ENCODE assay signal across 24 cellular contexts in genomic region chr6:70852667-70853246, GRCh38.
DNase-seq lines count a peak whose midpoint lies in the region; ATAC-seq, FAIRE-seq and TF ChIP-seq lines count a peak whose summit lies in the region.
"Had no signal": no experiment of that assay in that cellular context is flagged by ENCODE, and none has a peak within 500 bp of the region (broad histone marks: within the 10 kb centered on the region; RNA-seq: fewer than 3 reads in every experiment).

No MANE protein-coding gene starts in this region.

- TF ChIP-seq EP300 in GM12878 (IDR thresholded peaks at IDR 0.05; ENCODE audit: borderline replicate concordance in 1 of 2, control insufficient read depth in 1 of 2, low read depth in 2 of 2, low read length in 2 of 2) (no peak), HepG2 (IDR thresholded peaks at IDR 0.05; ENCODE audit: low read depth in 2 of 2, low read length in 2 of 2) (no peak; a peak in 1 of 4 replicates), HepG2 (CRISPR knock-in tag; IDR thresholded peaks at IDR 0.05; ENCODE audit: borderline replicate concordance) (no peak)

- H2AFZ ChIP-seq in GM12878 (ENCODE audit: control insufficient read depth, low read depth, low read length) (no peak overlapping the region), HepG2 (ENCODE audit: low read length) (no peak overlapping the region)

- no peak overlapping the region for H3K4me2 ChIP-seq in GM12878 (ENCODE audit: control insufficient read depth, insufficient read depth)
- peak overlapping the region; percentile 13; the same call in 1 of the 2 replicates for H3K4me2 ChIP-seq in HepG2 (ENCODE audit: low read depth, low read length)
- H3K4me2 ChIP-seq: BLaER1 had no signal

- H3K9me3 ChIP-seq in GM12878 (replicated peaks; ENCODE audit: control insufficient read depth, insufficient read depth, low read length) = peaks cover 5% of the 10 kb centered on the region; the same call in 1 of the 3 replicates
- H3K9me3 ChIP-seq in HepG2 (ENCODE audit: low read length) = no peaks in the 10 kb centered on the region
- H3K9me3 ChIP-seq: BE2C had no signal

- H3K9ac ChIP-seq in GM12878 (ENCODE audit: control insufficient read depth, insufficient read depth, low read length) (no peak overlapping the region), HepG2 (ENCODE audit: insufficient read depth, low read depth, low read length) (no peak overlapping the region)
- H3K9ac ChIP-seq: BLaER1 had no signal

- intact Hi-C loops in GM12878 (cut with micrococcal nuclease; ENCODE audit: unreplicated experiment) = no loop called here
- intact Hi-C loops in HepG2 (cut with micrococcal nuclease; ENCODE audit: unreplicated experiment) = loop anchor here (2.0 kb wide), 1 partner anchor 14 kb away; no protein-coding TSS in a partner anchor

- ATAC-seq in GM12878 (no peak), HepG2 (peak; percentile 55; the same call in 1 of the 3 replicates), HG02852 (IDR thresholded peaks at IDR 0.05; ENCODE audit: unreplicated experiment) (no peak), HG02678 (IDR thresholded peaks at IDR 0.05; ENCODE audit: unreplicated experiment) (no peak)

- H3K36me3 ChIP-seq in GM12878 (ENCODE audit: control insufficient read depth in 2 of 2, insufficient read depth in 2 of 2, low read length in 1 of 2) (peaks cover 0 to 3% of the 10 kb centered on the region in 2 experiments; a peak in 1 of 4 replicates), HepG2 (replicated peaks in 1 of 2; ENCODE audit: control insufficient read depth in 1 of 2, insufficient read depth in 2 of 2, low read length in 2 of 2) (0 out of 5 replicates have a peak, but pooled peaks cover 0 to 4% of the 10 kb centered on the region in 2 experiments)
- H3K36me3 ChIP-seq: BE2C had no signal

- TF ChIP-seq CTCF in GM12878 (IDR thresholded peaks at IDR 0.05 in 2 of 3, conservative IDR thresholded peaks at IDR 0.05 in 1 of 3; ENCODE audit: control insufficient read depth in 2 of 3, extremely low read depth in 1 of 3, insufficient read depth in 1 of 3, low read depth in 3 of 3, low read length in 3 of 3) (no peak), HepG2 (CRISPR knock-in tag; IDR thresholded peaks at IDR 0.05) (no peak)

- H3K4me1 ChIP-seq in GM12878 (ENCODE audit: control insufficient read depth, insufficient read depth, low read length) = peaks cover 4% of the 10 kb centered on the region
- peaks cover 52% of the 10 kb centered on the region for H3K4me1 ChIP-seq in HepG2 (ENCODE audit: insufficient read depth, low read length)

- in situ Hi-C loops in GM12878 (cut with MboI) (no loop called here), HepG2 (cut with HindIII; ENCODE audit: extremely low pct_ligation_motif_present, low pct_unique_long_range_greater_than_20kb) (no loop called here)

- H3K27ac ChIP-seq in GM12878 (ENCODE audit: control insufficient read depth, insufficient read depth) (no peak overlapping the region), HepG2 (ENCODE audit: extremely low read length, insufficient read depth, low read length) (peak overlapping the region; percentile 61)
- H3K27ac ChIP-seq: BLaER1 had no signal

- DNase-seq in NAMALWA (ENCODE audit: low spot score) = peak; percentile 27
- DNase-seq in GM12878 (ENCODE audit: low read depth, low spot score) = no peak
- peak; percentile 23 for DNase-seq in HepG2 (ENCODE audit: low spot score)
- no peak for DNase-seq in NCI-H69 (lab: John Stamatoyannopoulos, UW)
- no peak for DNase-seq in NCI-H1436 (lab: John Stamatoyannopoulos, UW)
- DNase-seq: 8988T; ACHN; BE2C; C1 segment of cervical spinal cord; CD4-positive, alpha-beta memory T cell; CD4-positive, CD25-positive, alpha-beta regulatory T cell; CD8-positive, alpha-beta memory T cell; COR-L47; DMS 273 treated with DMSO at 0.1 percent for 48 hours; DMS153; DMS53; DMS79; DND-41; EL; GDM1 had no signal

- H3K4me3 ChIP-seq in GM12878 (no peak overlapping the region), HepG2 (replicated peaks in 1 of 3; ENCODE audit: insufficient read depth in 1 of 3, low read depth in 2 of 3, low read length in 3 of 3) (no peak overlapping the region)
- H3K4me3 ChIP-seq: BLaER1 had no signal

- no peaks in the 10 kb centered on the region for H3K79me2 ChIP-seq in GM12878 (ENCODE audit: control insufficient read depth, insufficient read depth, low read length)
- no peaks in the 10 kb centered on the region for H3K79me2 ChIP-seq in HepG2 (ENCODE audit: insufficient read depth, low read length)

- RAD21 ChIA-PET in GM12878 (lab: Charles Lee; ENCODE audit: unreplicated experiment) = interaction anchor here (0.6 kb wide), 1 partner anchor 321 kb away, joined by 3 read pairs; no protein-coding TSS in a partner anchor

- H3K27me3 ChIP-seq in GM12878 (replicated peaks in 1 of 2; ENCODE audit: control insufficient read depth in 2 of 2, insufficient read depth in 2 of 2, low read length in 1 of 2) = no peaks in the 10 kb centered on the region
- H3K27me3 ChIP-seq in HepG2 (ENCODE audit: control insufficient read depth in 1 of 2, insufficient read depth in 2 of 2, low read length in 2 of 2) = no peaks in the 10 kb centered on the region
- H3K27me3 ChIP-seq: BE2C, BLaER1 had no signal

- FAIRE-seq in GM12878 (lab: Jason Lieb, UNC) (no peak), HepG2 (lab: Jason Lieb, UNC) (no peak)
- FAIRE-seq: GM12891 had no signal

- TF ChIP-seq RAD21 in GM12878 (IDR thresholded peaks at IDR 0.05; ENCODE audit: insufficient read depth, low read depth, low read length) (no peak), HepG2 (CRISPR knock-in tag; IDR thresholded peaks at IDR 0.05) (no peak)

- BruUV-seq in GM12878 (replicated peaks; lab: Mats Ljungman, UMichigan) (no TSS peak), HepG2 (replicated peaks; lab: Mats Ljungman, UMichigan) (no TSS peak)

- no peaks in the 10 kb centered on the region for H4K20me1 ChIP-seq in GM12878 (ENCODE audit: control insufficient read depth, insufficient read depth)
- no peaks in the 10 kb centered on the region for H4K20me1 ChIP-seq in HepG2 (ENCODE audit: insufficient read depth, low read length)
- H4K20me1 ChIP-seq: BLaER1 had no signal

- CTCF ChIA-PET in GM12878 (lab: Yijun Ruan, JAX) = interaction anchor here (0.5 to 1.2 kb wide), 3 partner anchors 146 to 808 kb away, joined by 3 to 6 read pairs (median 4); no protein-coding TSS in a partner anchor
- CTCF ChIA-PET in HepG2 (lab: Yijun Ruan, JAX; ENCODE audit: low intra/inter-chr PET ratio, low total read pairs) = no interaction called here

- TF ChIP-seq POLR2A in GM12878 (IDR thresholded peaks at IDR 0.05; ENCODE audit: low read depth, low read length) (no peak), HepG2 (IDR thresholded peaks at IDR 0.05; ENCODE audit: insufficient read depth in 1 of 2, low read depth in 2 of 2, low read length in 2 of 2) (no peak)

- POLR2A ChIA-PET in GM12878 (lab: Charles Lee) (no interaction called here), HepG2 (lab: Yijun Ruan, JAX) (no interaction called here)

- SMC1A ChIA-PET in GM12878 (lab: Charles Lee; ENCODE audit: uncharacterized antibody, unreplicated experiment) = no interaction called here

TF ChIP-seq in GM12878, 131 proteins besides CTCF, POLR2A, EP300 and RAD21 (continues in another document):
- TF ChIP-seq KAT2A (conservative IDR thresholded peaks at IDR 0.05; ENCODE audit: control insufficient read depth, low read depth, low read length) (no peak), NR2F1 (conservative IDR thresholded peaks at IDR 0.05) (peak; percentile 40; the same call in 1 of the 2 replicates), GABPA (IDR thresholded peaks at IDR 0.05; ENCODE audit: low read depth) (no peak), BHLHE40 (IDR thresholded peaks at IDR 0.05; ENCODE audit: borderline replicate concordance in 1 of 2, low read depth in 2 of 2, low read length in 1 of 2) (no peak), NR2C2 (IDR thresholded peaks at IDR 0.05; ENCODE audit: borderline replicate concordance, control insufficient read depth, insufficient read length, low read depth) (no peak), ZNF207 (IDR thresholded peaks at IDR 0.05; ENCODE audit: borderline replicate concordance) (no peak), CHD2 (IDR thresholded peaks at IDR 0.05; ENCODE audit: borderline replicate concordance, low read depth, low read length) (no peak)
- TF ChIP-seq, protein P1, sequence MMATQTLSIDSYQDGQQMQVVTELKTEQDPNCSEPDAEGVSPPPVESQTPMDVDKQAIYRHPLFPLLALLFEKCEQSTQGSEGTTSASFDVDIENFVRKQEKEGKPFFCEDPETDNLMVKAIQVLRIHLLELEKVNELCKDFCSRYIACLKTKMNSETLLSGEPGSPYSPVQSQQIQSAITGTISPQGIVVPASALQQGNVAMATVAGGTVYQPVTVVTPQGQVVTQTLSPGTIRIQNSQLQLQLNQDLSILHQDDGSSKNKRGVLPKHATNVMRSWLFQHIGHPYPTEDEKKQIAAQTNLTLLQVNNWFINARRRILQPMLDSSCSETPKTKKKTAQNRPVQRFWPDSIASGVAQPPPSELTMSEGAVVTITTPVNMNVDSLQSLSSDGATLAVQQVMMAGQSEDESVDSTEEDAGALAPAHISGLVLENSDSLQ (IDR thresholded peaks at IDR 0.05) = no peak

TF ChIP-seq in HepG2, 621 proteins besides CTCF, POLR2A, EP300 and RAD21 (continues in another document):
- TF ChIP-seq ZNF644 (CRISPR knock-in tag; IDR thresholded peaks at IDR 0.05; ENCODE audit: low read depth) (0 out of 2 replicates have a peak, but pooled peaks have one; percentile 23), FOXP1 (IDR thresholded peaks at IDR 0.05) (no peak), FOXP1 (CRISPR knock-in tag; IDR thresholded peaks at IDR 0.05) (peak; percentile 49; the same call in 1 of the 2 replicates), POGZ (CRISPR knock-in tag; IDR thresholded peaks at IDR 0.05) (peak; percentile 71), RCOR2 (CRISPR knock-in tag; IDR thresholded peaks at IDR 0.05) (0 out of 2 replicates have a peak, but pooled peaks have one; percentile 34), ZNF737 (CRISPR knock-in tag; IDR thresholded peaks at IDR 0.05; ENCODE audit: borderline replicate concordance) (no peak), HIVEP1 (CRISPR knock-in tag; IDR thresholded peaks at IDR 0.05) (no peak), SKI (IDR thresholded peaks at IDR 0.05; ENCODE audit: partially characterized antibody) (no peak), RXRB (CRISPR knock-in tag; IDR thresholded peaks at IDR 0.05; ENCODE audit: borderline replicate concordance) (peak; percentile 47; the same call in 1 of the 2 replicates), FOXK1 (CRISPR knock-in tag; IDR thresholded peaks at IDR 0.05; ENCODE audit: borderline replicate concordance, low read depth) (0 out of 2 replicates have a peak, but pooled peaks have one; percentile 25)
- TF ChIP-seq, protein P2, sequence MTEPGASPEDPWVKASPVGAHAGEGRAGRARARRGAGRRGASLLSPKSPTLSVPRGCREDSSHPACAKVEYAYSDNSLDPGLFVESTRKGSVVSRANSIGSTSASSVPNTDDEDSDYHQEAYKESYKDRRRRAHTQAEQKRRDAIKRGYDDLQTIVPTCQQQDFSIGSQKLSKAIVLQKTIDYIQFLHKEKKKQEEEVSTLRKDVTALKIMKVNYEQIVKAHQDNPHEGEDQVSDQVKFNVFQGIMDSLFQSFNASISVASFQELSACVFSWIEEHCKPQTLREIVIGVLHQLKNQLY (CRISPR knock-in tag; IDR thresholded peaks at IDR 0.05) = no peak

Comparison
In these comparisons a context has a peak if more than half of its experiments do, and no peak if none do; other contexts are left out.
1. DNase-seq: peak in NAMALWA (single experiment) and HepG2 (single experiment); none in GM12878 (single experiment), NCI-H69 (single experiment) and NCI-H1436 (single experiment).